ENCODE assay signal across 11 cellular contexts in genomic region chr2:127807678-127808353, GRCh38. TPM values are rescaled to one million over a fixed set of nuclear protein-coding genes. Genes with fewer than 3 reads are reported as not detected.
DNase-seq lines count a peak whose midpoint lies in the region; ATAC-seq, FAIRE-seq and TF ChIP-seq lines count a peak whose summit lies in the region.
"Had no signal": no experiment of that assay in that cellular context is flagged by ENCODE, and none has a peak within 500 bp of the region (broad histone marks: within the 10 kb centered on the region; RNA-seq: fewer than 3 reads in every experiment).

No MANE protein-coding gene starts in this region.

- H3K27me3 ChIP-seq in CD4-positive, alpha-beta memory T cell (ENCODE audit: insufficient read depth, low read length): no peaks in the 10 kb centered on the region
- no peaks in the 10 kb centered on the region for H3K27me3 ChIP-seq in IMR-90 (ENCODE audit: control insufficient read depth, insufficient read depth, low read length)
- H3K27me3 ChIP-seq in small intestine (ENCODE audit: control insufficient read depth in 2 of 2, insufficient read depth in 2 of 2, low read length in 2 of 2): no peaks in the 10 kb centered on the region
- H3K27me3 ChIP-seq: adrenal gland, suprapubic skin had no signal

- H3K9me3 Mint-ChIP-seq in CD4-positive, alpha-beta memory T cell: no peaks in the 10 kb centered on the region
- no peaks in the 10 kb centered on the region for H3K9me3 Mint-ChIP-seq in activated naive CD8-positive, alpha-beta T cell treated with anti-CD3 and anti-CD28 coated beads, Interleukin-2, amount 50 U/mL, for 24 hours
- H3K9me3 Mint-ChIP-seq in naive B cell: no peaks in the 10 kb centered on the region

- H3K27ac ChIP-seq in CD4-positive, alpha-beta memory T cell (ENCODE audit: low read depth, low read length): no peak overlapping the region
- H3K27ac ChIP-seq in IMR-90 (ENCODE audit: insufficient read depth, low read length) (no peak overlapping the region), small intestine (ENCODE audit: low read depth in 1 of 2, low read length in 1 of 2) (no peak overlapping the region)
- H3K27ac ChIP-seq: suprapubic skin had no signal

- ATAC-seq in IMR-90 (ENCODE audit: low read depth) (no peak), naive B cell (ENCODE audit: low read depth in 2 of 2) (no peak), Right ventricle myocardium superior (ENCODE audit: poor library complexity) (no peak)
- ATAC-seq in activated naive CD8-positive, alpha-beta T cell treated with anti-CD3 and anti-CD28 coated beads, Interleukin-2, amount 50 U/mL, for 24 hours: no peak

- H4K8ac ChIP-seq in IMR-90 (ENCODE audit: low read depth in 2 of 2, low read length in 2 of 2): no peak overlapping the region

- TF ChIP-seq CTCF in IMR-90 (conservative IDR thresholded peaks at IDR 0.05; ENCODE audit: low read depth, low read length): no peak

- no peak overlapping the region for H4K91ac ChIP-seq in IMR-90 (ENCODE audit: insufficient read depth, low read depth, low read length)

- H2BK120ac ChIP-seq in IMR-90 (ENCODE audit: low read depth, low read length): no peak overlapping the region

- H3K36me3 Mint-ChIP-seq in CD4-positive, alpha-beta memory T cell: peaks cover 10 to 32% of the 10 kb centered on the region in 2 donors
- peaks cover 31% of the 10 kb centered on the region for H3K36me3 Mint-ChIP-seq in activated naive CD8-positive, alpha-beta T cell treated with anti-CD3 and anti-CD28 coated beads, Interleukin-2, amount 50 U/mL, for 24 hours (ENCODE audit: low read depth)
- H3K36me3 Mint-ChIP-seq in naive B cell: peaks cover 0 to 13% of the 10 kb centered on the region in 2 donors

- H3K4me3 ChIP-seq in CD4-positive, alpha-beta memory T cell (ENCODE audit: low read length in 2 of 2): no peak overlapping the region
- H3K4me3 ChIP-seq in IMR-90 (ENCODE audit: insufficient read depth, low read depth, low read length): no peak overlapping the region
- no peak overlapping the region for H3K4me3 ChIP-seq in small intestine (ENCODE audit: low read depth in 1 of 2, low read length in 2 of 2)
- H3K4me3 ChIP-seq: adrenal gland, suprapubic skin had no signal

- H3K9me1 ChIP-seq in IMR-90 (ENCODE audit: insufficient read depth, low read length): peaks cover 6% of the 10 kb centered on the region

- in situ Hi-C loops in IMR-90 (cut with MboI; ENCODE audit: low sequenced_read_pairs): no loop called here

- H3K36me3 ChIP-seq in CD4-positive, alpha-beta memory T cell (ENCODE audit: insufficient read depth, low read length): no peaks in the 10 kb centered on the region
- H3K36me3 ChIP-seq in IMR-90 (ENCODE audit: control insufficient read depth, insufficient read depth, low read length): no peaks in the 10 kb centered on the region
- no peaks in the 10 kb centered on the region for H3K36me3 ChIP-seq in small intestine (ENCODE audit: control insufficient read depth in 2 of 2, insufficient read depth in 2 of 2, low read length in 2 of 2)
- H3K36me3 ChIP-seq: adrenal gland, suprapubic skin had no signal

- no peak overlapping the region for H3K56ac ChIP-seq in IMR-90 (ENCODE audit: extremely low read depth, insufficient read depth, low read length)

- FAIRE-seq in small intestine (lab: Jason Lieb, UNC): no peak

- no peak overlapping the region for H2AFZ ChIP-seq in IMR-90 (replicated peaks; ENCODE audit: low read length, poor library complexity)

- no peak for TF ChIP-seq POLR2A in IMR-90 (IDR thresholded peaks at IDR 0.05; ENCODE audit: low read depth, low read length)

- no peak overlapping the region for H3K9ac ChIP-seq in IMR-90 (ENCODE audit: low read depth, low read length)

- H3K79me1 ChIP-seq in IMR-90 (ENCODE audit: low read depth in 1 of 2, low read length in 2 of 2): peaks cover 5 to 44% of the 10 kb centered on the region in 2 experiments; a peak in 3 of 4 replicates

- H3K14ac ChIP-seq in IMR-90 (replicated peaks; ENCODE audit: low read depth, low read length): no peak overlapping the region

- 0 out of 2 replicates have a peak overlapping the region, but pooled peaks have one; percentile 33 for H3K23ac ChIP-seq in IMR-90 (ENCODE audit: low read depth, low read length)

- H3K4me3 Mint-ChIP-seq in CD4-positive, alpha-beta memory T cell: peak overlapping the region; percentile 41 to 82 (median 68)
- peak overlapping the region; percentile 72 for H3K4me3 Mint-ChIP-seq in activated naive CD8-positive, alpha-beta T cell treated with anti-CD3 and anti-CD28 coated beads, Interleukin-2, amount 50 U/mL, for 24 hours
- H3K4me3 Mint-ChIP-seq in naive B cell: peak overlapping the region in 7 of 8 donors; percentile 2 to 76 (median 66)

- no CpG with 5 or more reads among the region's 3 CpGs for WGBS in IMR-90 (ENCODE audit: extremely low coverage in 2 of 2, insufficient read length in 1 of 2), 2 experiments
- WGBS in small intestine, 3 donors: 59 to 79% (median 78%) methylated on average over 3 of the region's 3 CpGs

- no peak overlapping the region for H3K18ac ChIP-seq in IMR-90 (ENCODE audit: low read depth, low read length)

- dilution Hi-C loops in IMR-90 (cut with HindIII; ENCODE audit: low sequenced_read_pairs, unreplicated experiment): no loop called here

- no peak overlapping the region for H2BK15ac ChIP-seq in IMR-90 (ENCODE audit: low read depth, low read length)

- H3K9me3 ChIP-seq in CD4-positive, alpha-beta memory T cell (ENCODE audit: control insufficient read depth in 1 of 2, low read length in 2 of 2): no peaks in the 10 kb centered on the region
- H3K9me3 ChIP-seq in IMR-90 (ENCODE audit: control insufficient read depth, insufficient read depth, low read length) (no peaks in the 10 kb centered on the region), small intestine (ENCODE audit: control insufficient read depth, low read depth) (no peaks in the 10 kb centered on the region)
- H3K9me3 ChIP-seq: adrenal gland, suprapubic skin had no signal

- intact Hi-C loops in CD4-positive, alpha-beta memory T cell (cut with micrococcal nuclease): no loop called here
- intact Hi-C loops in IMR-90 (cut with micrococcal nuclease): loop anchor here (5.0 kb wide), 1 partner anchor 36 kb away; no protein-coding TSS in a partner anchor
- intact Hi-C loops in Right ventricle myocardium superior (cut with DNase I): loop anchor here (10.0 kb wide), 1 partner anchor 73 kb away; no protein-coding TSS in a partner anchor

- H3K4me2 ChIP-seq in IMR-90 (ENCODE audit: low read depth, low read length): no peak overlapping the region

- no peak overlapping the region for H3K4ac ChIP-seq in IMR-90 (ENCODE audit: low read depth, low read length)

- peaks cover 59% of the 10 kb centered on the region for H4K20me1 ChIP-seq in IMR-90 (ENCODE audit: insufficient read depth, low read length)

- BruUV-seq in IMR-90 (replicated peaks; lab: Mats Ljungman, UMichigan): no TSS peak

- H2AK9ac ChIP-seq in IMR-90 (replicated peaks; ENCODE audit: low read depth, low read length, poor library complexity): no peak overlapping the region

- H2AK5ac ChIP-seq in IMR-90 (ENCODE audit: low read depth, low read length): no peak overlapping the region

- CTCF ChIA-PET in CD4-positive, alpha-beta memory T cell (lab: Charles Lee; ENCODE audit: partially characterized antibody): no interaction called here
- CTCF ChIA-PET in IMR-90 (lab: Yijun Ruan, JAX): no interaction called here

- TF ChIP-seq RAD21 in IMR-90 (IDR thresholded peaks at IDR 0.05; ENCODE audit: low read length): no peak

- H3K4me1 ChIP-seq in CD4-positive, alpha-beta memory T cell (ENCODE audit: insufficient read depth, low read length): peaks cover 76% of the 10 kb centered on the region
- no peaks in the 10 kb centered on the region for H3K4me1 ChIP-seq in IMR-90 (ENCODE audit: control insufficient read depth, insufficient read depth, low read length)
- H3K4me1 ChIP-seq in small intestine (ENCODE audit: control insufficient read depth in 2 of 2, insufficient read depth in 1 of 2, low read depth in 1 of 2, low read length in 1 of 2): peaks cover 0 to 10% of the 10 kb centered on the region in 2 donors

- POLR2A ChIA-PET in CD4-positive, alpha-beta memory T cell (lab: Charles Lee; ENCODE audit: partially characterized antibody): interaction anchor here (2.1 kb wide), 1 partner anchor 106 kb away, joined by 7 read pairs; the partner anchor contains the start of gene SFT2D3
- POLR2A ChIA-PET in IMR-90 (lab: Charles Lee; ENCODE audit: unreplicated experiment): no interaction called here

- H2BK5ac ChIP-seq in IMR-90 (ENCODE audit: low read depth, low read length, poor library complexity, severe bottlenecking): no peak overlapping the region

- peaks cover 47 to 84% (median 66%) of the 10 kb centered on the region in 4 donors for H3K4me1 Mint-ChIP-seq in CD4-positive, alpha-beta memory T cell
- H3K4me1 Mint-ChIP-seq in activated naive CD8-positive, alpha-beta T cell treated with anti-CD3 and anti-CD28 coated beads, Interleukin-2, amount 50 U/mL, for 24 hours: peaks cover 65% of the 10 kb centered on the region
- H3K4me1 Mint-ChIP-seq in naive B cell: peaks cover 42 to 84% (median 69%) of the 10 kb centered on the region in 3 donors

- H3K27me3 Mint-ChIP-seq in CD4-positive, alpha-beta memory T cell: no peaks in the 10 kb centered on the region
- H3K27me3 Mint-ChIP-seq in activated naive CD8-positive, alpha-beta T cell treated with anti-CD3 and anti-CD28 coated beads, Interleukin-2, amount 50 U/mL, for 24 hours: no peaks in the 10 kb centered on the region
- no peaks in the 10 kb centered on the region for H3K27me3 Mint-ChIP-seq in naive B cell

- H3K27ac Mint-ChIP-seq in CD4-positive, alpha-beta memory T cell: peak overlapping the region in 5 of 7 donors; percentile 29 to 87 (median 67)
- H3K27ac Mint-ChIP-seq in activated naive CD8-positive, alpha-beta T cell treated with anti-CD3 and anti-CD28 coated beads, Interleukin-2, amount 50 U/mL, for 24 hours: peak overlapping the region; percentile 71
- peak overlapping the region in 4 of 6 donors; percentile 2 to 81 (median 51) for H3K27ac Mint-ChIP-seq in naive B cell

- H4K5ac ChIP-seq in IMR-90 (ENCODE audit: low read depth, low read length): no peak overlapping the region

- no peak for DNase-seq in CD4-positive, alpha-beta memory T cell
- DNase-seq in IMR-90: no peak
- no peak for DNase-seq in activated naive CD8-positive, alpha-beta T cell treated with anti-CD3 and anti-CD28 coated beads, Interleukin-2, amount 50 U/mL, for 24 hours
- DNase-seq in naive B cell: no peak
- DNase-seq in stimulated activated CD4-positive, alpha-beta T cell treated with anti-CD3 and anti-CD28 coated beads, Interleukin-4, amount 100 ng/mL, for 1 hour: no peak
- no peak for DNase-seq in small intestine
- DNase-seq in Right ventricle myocardium superior: no peak
- DNase-seq in NCI-H748 (lab: John Stamatoyannopoulos, UW; ENCODE audit: unreplicated experiment): no peak
- DNase-seq: NCI-H2081 treated with DMSO at 0.1 percent for 48 hours had no signal

- H2BK20ac ChIP-seq in IMR-90 (ENCODE audit: low read depth, low read length): no peak overlapping the region

RNA-seq across cellular contexts. Expression of gene WDR33, which starts 3.2 kb away (rescaled TPM):
- 10 to 100 TPM; 84.9 to 86.2 TPM for total RNA-seq in CD4-positive, alpha-beta memory T cell
- 10 to 100 TPM; 19.4 to 55.9 TPM for polyA plus RNA-seq in CD4-positive, alpha-beta memory T cell
- total RNA-seq in IMR-90 (2012; rRNA removed): 41.2 and 47.8 TPM in 2 replicates
- polyA plus RNA-seq in IMR-90 (2012; rRNA removed): 14.9 and 19.6 TPM in 2 replicates
- 2.9 and 4.0 TPM in 2 replicates for polyA plus RNA-seq in IMR-90 (2012; cell fraction: cytosol; rRNA removed)
- polyA plus RNA-seq in IMR-90 (2012; cell fraction: nucleus; rRNA removed; ENCODE audit: low replicate concordance): 8.6 and 18.7 TPM in 2 replicates
- polyA plus RNA-seq in naive B cell (ENCODE audit: low read depth in 6 of 6): 10 to 100 TPM; 20.5 to 50.4 (median 37.3) TPM
- polyA plus RNA-seq in small intestine: 10 to 100 TPM; 11.0 to 14.6 (median 13.0) TPM
- 37.9 TPM for total RNA-seq in Right ventricle myocardium superior

RNA-seq across cellular contexts. Expression of gene POLR2D, which starts 50.1 kb away (rescaled TPM):
- 10 to 100 TPM; 29.4 to 30.7 TPM for total RNA-seq in CD4-positive, alpha-beta memory T cell
- 10 to 100 TPM; 33.1 to 44.9 TPM for polyA plus RNA-seq in CD4-positive, alpha-beta memory T cell
- total RNA-seq in IMR-90 (2012; rRNA removed) (41.6 and 42.2 TPM in 2 replicates), Right ventricle myocardium superior (18.5 TPM)
- polyA plus RNA-seq in IMR-90 (2012; rRNA removed) (12.9 and 18.0 TPM in 2 replicates), naive B cell (ENCODE audit: low read depth in 6 of 6) (10 to 100 TPM; 15.9 to 45.1 (median 37.1) TPM), small intestine (10 to 100 TPM in 1 of 3 donors, 1 to 10 TPM in 2; 5.6 to 15.9 (median 9.5) TPM)
- polyA plus RNA-seq in IMR-90 (2012; cell fraction: cytosol; rRNA removed): 4.8 and 9.3 TPM in 2 replicates
- 1.8 and 7.5 TPM in 2 replicates for polyA plus RNA-seq in IMR-90 (2012; cell fraction: nucleus; rRNA removed; ENCODE audit: low replicate concordance)
